ENCODE assay signal across 10 cellular contexts in the genomic region with DNA sequence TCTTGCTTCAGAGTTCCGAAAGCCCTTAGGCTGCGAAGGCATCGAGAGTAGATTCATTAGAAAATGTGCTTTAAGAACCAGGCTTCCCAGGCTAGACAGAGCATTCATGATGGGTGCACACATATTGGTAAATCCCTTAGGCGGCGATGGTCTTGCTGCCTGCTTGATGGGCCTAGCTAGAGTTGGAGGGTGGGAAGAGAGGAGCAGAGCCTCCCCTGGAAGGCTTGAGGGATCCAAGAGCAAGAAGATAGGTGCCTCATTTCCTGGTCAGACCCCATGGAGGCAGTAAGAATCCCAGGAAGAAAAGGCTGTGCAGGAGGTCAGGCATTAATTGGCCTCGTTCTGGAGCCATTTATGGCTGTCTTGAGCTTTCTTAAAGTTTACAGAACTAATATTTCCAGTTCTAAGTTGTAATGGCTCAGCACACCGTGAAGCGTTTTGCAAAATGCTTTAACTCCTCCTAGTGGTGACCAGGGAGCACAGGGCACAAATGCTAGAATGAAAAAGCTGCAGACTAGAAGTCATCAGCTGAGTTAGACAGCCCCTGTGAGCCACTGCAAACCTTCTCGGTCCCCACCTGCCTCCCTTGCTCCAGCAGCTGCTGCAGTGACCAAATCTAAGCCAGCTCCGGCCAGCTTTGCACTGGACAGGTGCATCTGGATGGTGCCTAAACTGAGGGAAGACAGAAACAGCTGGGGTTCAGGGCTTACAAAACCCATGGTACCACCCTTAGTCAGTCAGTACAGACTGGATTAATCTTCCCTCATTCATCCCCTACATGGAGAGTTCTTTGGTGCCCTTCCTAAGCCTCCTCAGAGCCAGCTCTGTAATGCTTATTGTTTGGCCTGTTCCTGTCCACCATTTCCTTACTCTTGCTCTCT. TPM values are rescaled to one million over a fixed set of nuclear protein-coding genes. Genes with fewer than 3 reads are reported as not detected.
DNase-seq lines count a peak whose midpoint lies in the region; ATAC-seq and TF ChIP-seq lines count a peak whose summit lies in the region.
"Had no signal": no experiment of that assay in that cellular context is flagged by ENCODE, and none has a peak within 500 bp of the region (broad histone marks: within the 10 kb centered on the region; RNA-seq: fewer than 3 reads in every experiment).

No MANE protein-coding gene starts in this region.

- intact Hi-C loops in activated B cell treated with CpG ODN at 0.5 μM for 24 hours (cut with micrococcal nuclease) (loop anchor here (1.0 kb wide), 1 partner anchor 534 kb away; no protein-coding TSS in a partner anchor), left cardiac atrium (cut with DNase I) (loop anchor here (2.0 to 10.0 kb wide), 2 partner anchors 533 to 535 kb away; no protein-coding TSS in a partner anchor), sigmoid colon (cut with DNase I) (no loop called here)

- H3K4me3 ChIP-seq in HEK293 (ENCODE audit: low read depth, low read length) (no peak overlapping the region), sigmoid colon (no peak overlapping the region)

- TF ChIP-seq CTCF in HEK293 (tag by site-specific recombination; IDR thresholded peaks at IDR 0.05) (no peak; the same call in 1 of the 2 replicates), activated B cell treated with CpG ODN at 0.5 μM for 24 hours (IDR thresholded peaks at IDR 0.05) (no peak), sigmoid colon (IDR thresholded peaks at IDR 0.05) (peak in 3 of 4 experiments; percentile 21 to 60 (median 45))

- H3K4me1 ChIP-seq in HEK293 (ENCODE audit: control insufficient read depth, insufficient read depth, low read length) = no peaks in the 10 kb centered on the region
- peaks cover 0 to 8% (median 0%) of the 10 kb centered on the region in 4 donors for H3K4me1 ChIP-seq in sigmoid colon

- 48 to 56% methylated on average over 10 of the region's 10 CpGs for WGBS in sigmoid colon, 2 donors

- H3K9me3 ChIP-seq in HEK293 (ENCODE audit: control insufficient read depth, insufficient read depth, low read depth, low read length) (no peaks in the 10 kb centered on the region), sigmoid colon (no peaks in the 10 kb centered on the region)

- H3K27me3 ChIP-seq in sigmoid colon = no peaks in the 10 kb centered on the region

- peaks cover 18% of the 10 kb centered on the region for H3K4me1 Mint-ChIP-seq in activated CD8-positive, alpha-beta memory T cell treated with anti-CD3 and anti-CD28 coated beads, Interleukin-2, amount 10 ng/mL, durations not matched to agents 7 days and 5 days
- no peaks in the 10 kb centered on the region for H3K4me1 Mint-ChIP-seq in activated B cell treated with CpG ODN at 0.5 μM for 24 hours

- H3K36me3 ChIP-seq in HEK293 (ENCODE audit: control insufficient read depth in 2 of 2, insufficient read depth in 1 of 2, low read length in 2 of 2) (no peaks in the 10 kb centered on the region), sigmoid colon (no peaks in the 10 kb centered on the region)

- DNase-seq in activated CD8-positive, alpha-beta memory T cell treated with anti-CD3 and anti-CD28 coated beads, Interleukin-2, amount 10 ng/mL, durations not matched to agents 7 days and 5 days = no peak
- no peak for DNase-seq in activated CD8-positive, alpha-beta memory T cell treated with anti-CD3 and anti-CD28 coated beads, Interleukin-2, amount 50 U/mL, for 48 hours
- DNase-seq in NCI-H146 (lab: John Stamatoyannopoulos, UW) (peak; percentile 3), activated B cell treated with CpG ODN at 0.5 μM for 24 hours (no peak), left cardiac atrium (no peak), sigmoid colon (no peak), mucosa of gallbladder (ENCODE audit: low spot score) (no peak)

- H3K9me3 Mint-ChIP-seq in activated CD8-positive, alpha-beta memory T cell treated with anti-CD3 and anti-CD28 coated beads, Interleukin-2, amount 10 ng/mL, durations not matched to agents 7 days and 5 days (ENCODE audit: low read depth) = no peaks in the 10 kb centered on the region
- H3K9me3 Mint-ChIP-seq in activated B cell treated with CpG ODN at 0.5 μM for 24 hours = no peaks in the 10 kb centered on the region
- H3K9me3 Mint-ChIP-seq: dendritic cell treated with granulocyte-macrophage colony-stimulating factor and Interleukin-4, amounts not matched to agents 40 ng/mL and 50 ng/mL, for 4 days had no signal

- POLR2A ChIA-PET in HEK293 (lab: Yijun Ruan, JAX) = no interaction called here
- POLR2A ChIA-PET in activated B cell treated with CpG ODN at 0.5 μM for 24 hours (lab: Charles Lee) = no interaction called here

- no peak overlapping the region for H3K27ac ChIP-seq in HEK293 (ENCODE audit: extremely low read depth, low read depth, low read length)
- no peak overlapping the region for H3K27ac ChIP-seq in sigmoid colon

- peak; percentile 78 for ATAC-seq in activated CD8-positive, alpha-beta memory T cell treated with anti-CD3 and anti-CD28 coated beads, Interleukin-2, amount 10 ng/mL, durations not matched to agents 7 days and 5 days
- ATAC-seq in activated B cell treated with CpG ODN at 0.5 μM for 24 hours (ENCODE audit: low read depth) = peak; percentile 42
- peak; percentile 64 to 81 for ATAC-seq in left cardiac atrium

- TF ChIP-seq EP300 in sigmoid colon (IDR thresholded peaks at IDR 0.05) = no peak

- no peak for TF ChIP-seq POLR2A in sigmoid colon (IDR thresholded peaks at IDR 0.05)

- H3K27ac Mint-ChIP-seq in activated CD8-positive, alpha-beta memory T cell treated with anti-CD3 and anti-CD28 coated beads, Interleukin-2, amount 10 ng/mL, durations not matched to agents 7 days and 5 days = no peak overlapping the region
- H3K27ac Mint-ChIP-seq in activated B cell treated with CpG ODN at 0.5 μM for 24 hours = no peak overlapping the region
- H3K27ac Mint-ChIP-seq: dendritic cell treated with granulocyte-macrophage colony-stimulating factor and Interleukin-4, amounts not matched to agents 40 ng/mL and 50 ng/mL, for 4 days had no signal

- no peaks in the 10 kb centered on the region for H3K36me3 Mint-ChIP-seq in activated CD8-positive, alpha-beta memory T cell treated with anti-CD3 and anti-CD28 coated beads, Interleukin-2, amount 10 ng/mL, durations not matched to agents 7 days and 5 days
- H3K36me3 Mint-ChIP-seq in activated B cell treated with CpG ODN at 0.5 μM for 24 hours (ENCODE audit: low read depth) = no peaks in the 10 kb centered on the region

- no peak overlapping the region for H3K4me3 Mint-ChIP-seq in activated CD8-positive, alpha-beta memory T cell treated with anti-CD3 and anti-CD28 coated beads, Interleukin-2, amount 10 ng/mL, durations not matched to agents 7 days and 5 days
- H3K4me3 Mint-ChIP-seq in activated B cell treated with CpG ODN at 0.5 μM for 24 hours = no peak overlapping the region
- H3K4me3 Mint-ChIP-seq: dendritic cell treated with granulocyte-macrophage colony-stimulating factor and Interleukin-4, amounts not matched to agents 40 ng/mL and 50 ng/mL, for 4 days had no signal

- CTCF ChIA-PET in activated CD8-positive, alpha-beta memory T cell treated with anti-CD3 and anti-CD28 coated beads, Interleukin-2, amount 10 ng/mL, durations not matched to agents 7 days and 5 days (lab: Charles Lee) = interaction anchor here (0.8 to 3.0 kb wide), 13 partner anchors 11 to 536 kb away, joined by 3 to 14 read pairs (median 4); a partner anchor contains a TSS
- CTCF ChIA-PET in HEK293 (lab: Yijun Ruan, JAX) = interaction anchor here (0.6 to 3.1 kb wide), 28 partner anchors 9 to 1220 kb away, joined by 3 to 28 read pairs (median 4); a partner anchor contains a TSS
- CTCF ChIA-PET in activated B cell treated with CpG ODN at 0.5 μM for 24 hours (lab: Charles Lee) = interaction anchor here (0.7 to 2.0 kb wide), 11 partner anchors 9 to 535 kb away, joined by 3 to 14 read pairs (median 4); no protein-coding TSS in a partner anchor

- peaks cover under 1% of the 10 kb centered on the region for H3K27me3 Mint-ChIP-seq in activated CD8-positive, alpha-beta memory T cell treated with anti-CD3 and anti-CD28 coated beads, Interleukin-2, amount 10 ng/mL, durations not matched to agents 7 days and 5 days
- H3K27me3 Mint-ChIP-seq in activated B cell treated with CpG ODN at 0.5 μM for 24 hours = peaks cover 5% of the 10 kb centered on the region
- H3K27me3 Mint-ChIP-seq: dendritic cell treated with granulocyte-macrophage colony-stimulating factor and Interleukin-4, amounts not matched to agents 40 ng/mL and 50 ng/mL, for 4 days had no signal

TF ChIP-seq in HEK293, 187 proteins besides CTCF, POLR2A, EP300 and RAD21:
- peak; percentile 42 for TF ChIP-seq ZNF654 (tag by site-specific recombination; IDR thresholded peaks at IDR 0.05; ENCODE audit: low read depth)
- TF ChIP-seq ZFP41 (tag by site-specific recombination; IDR thresholded peaks at IDR 0.05; ENCODE audit: borderline replicate concordance) = no peak

RNA-seq across cellular contexts. Expression of a gene that starts 14.7 kb away (rescaled TPM):
- total RNA-seq in activated CD8-positive, alpha-beta memory T cell treated with anti-CD3 and anti-CD28 coated beads, Interleukin-2, amount 10 ng/mL, durations not matched to agents 7 days and 5 days = under 1 TPM in 1 of 2 experiments, not detected in 1; 0.21 TPM
- total RNA-seq in activated B cell treated with CpG ODN at 0.5 μM for 24 hours (not detected in 2 replicates), left cardiac atrium (under 1 TPM; 0.15 to 0.16 TPM), sigmoid colon (under 1 TPM in 1 of 4 donors, not detected in 3; 0.27 TPM), mucosa of gallbladder (0.66 TPM)
- polyA plus RNA-seq in sigmoid colon = under 1 TPM in 1 of 3 donors, not detected in 2; 0.03 TPM
- total RNA-seq: subcutaneous adipose tissue had no signal

RNA-seq across cellular contexts. Expression of a gene that starts 33.6 kb away (rescaled TPM):
- not detected for total RNA-seq in activated CD8-positive, alpha-beta memory T cell treated with anti-CD3 and anti-CD28 coated beads, Interleukin-2, amount 10 ng/mL, durations not matched to agents 7 days and 5 days
- not detected in 2 replicates for total RNA-seq in activated B cell treated with CpG ODN at 0.5 μM for 24 hours
- not detected for total RNA-seq in left cardiac atrium
- total RNA-seq in sigmoid colon = not detected
- polyA plus RNA-seq in sigmoid colon = not detected
- total RNA-seq in mucosa of gallbladder = not detected
- total RNA-seq: subcutaneous adipose tissue had no signal

RNA-seq across cellular contexts. Expression of a gene that starts 38.0 kb away (rescaled TPM):
- total RNA-seq in activated CD8-positive, alpha-beta memory T cell treated with anti-CD3 and anti-CD28 coated beads, Interleukin-2, amount 10 ng/mL, durations not matched to agents 7 days and 5 days = 1 to 10 TPM; 6.6 to 9.5 TPM
- total RNA-seq in activated B cell treated with CpG ODN at 0.5 μM for 24 hours = 6.0 and 6.5 TPM in 2 replicates
- total RNA-seq in left cardiac atrium = 10 to 100 TPM in 1 of 2 donors, 1 to 10 TPM in 1; 7.3 to 10.3 TPM
- total RNA-seq in sigmoid colon = 10 to 100 TPM in 2 of 4 donors, 1 to 10 TPM in 2; 5.3 to 11.4 (median 9.3) TPM
- 100 to 1,000 TPM in 1 of 3 donors, 10 to 100 TPM in 2; 21.3 to 106 (median 43.8) TPM for polyA plus RNA-seq in sigmoid colon
- total RNA-seq in mucosa of gallbladder = 129 TPM

Comparison
In these comparisons a context has a peak if more than half of its experiments do, and no peak if none do; other contexts are left out.
1. CTCF ChIP-seq: peak in sigmoid colon (3 of 4); none in HEK293 (single experiment) and activated B cell treated with CpG ODN at 0.5 μM for 24 hours (single experiment).
2. RNA of a gene that starts 38.0 kb away (total RNA-seq): 129 TPM in mucosa of gallbladder (single experiment); 5.3 to 11.4 TPM in sigmoid colon, 7.3 to 10.3 TPM in left cardiac atrium, 6.6 to 9.5 TPM in activated CD8-positive, alpha-beta memory T cell treated with anti-CD3 and anti-CD28 coated beads, Interleukin-2, amount 10 ng/mL, durations not matched to agents 7 days and 5 days and 6.0 to 6.5 TPM in activated B cell treated with CpG ODN at 0.5 μM for 24 hours; every median in the first group is over 10 times any median in the second.
3. Peak in every context shown above with its lines, with median percentiles within 50 percentile points of each other: ATAC-seq.